16 cellular contexts compared by ENCODE assay signal in genomic region chr1:9606948-9607347, GRCh38.
"Had no signal": no experiment of that assay in that cellular context is flagged by ENCODE, and none has a peak within 500 bp of the region (broad histone marks: within the 10 kb centered on the region; RNA-seq: fewer than 3 reads in every experiment).

No MANE protein-coding gene starts in this region.

- H3K4me3 ChIP-seq: body of pancreas, hepatocyte, tibial nerve, uterus had no signal

- H3K4me1 ChIP-seq: body of pancreas, tibial nerve, uterus had no signal

- H3K36me3 Mint-ChIP-seq: activated naive CD4-positive, alpha-beta T cell treated with anti-CD3 and anti-CD28 coated beads, Interleukin-2, amount 50 U/mL, for 72 hours had no signal

- H3K27ac ChIP-seq: body of pancreas, hepatocyte, tibial nerve, uterus, WERI-Rb-1 had no signal

- H3K27me3 ChIP-seq: body of pancreas, hepatocyte, tibial nerve, uterus had no signal

- DNase-seq: activated CD4-positive, alpha-beta T cell treated with anti-CD3 and anti-CD28 coated beads for 4 hours; activated CD8-positive, alpha-beta T cell treated with anti-CD3 and anti-CD28 coated beads, Interleukin-2, amount 10 ng/mL, durations not matched to agents 7 days and 5 days; activated effector memory CD4-positive, alpha-beta T cell treated with anti-CD3 and anti-CD28 coated beads, Interleukin-2, amount 50 U/mL, for 16 hours; activated T-cell treated with anti-CD3 and anti-CD28 coated beads, Interleukin-2, amount 50 U/mL, for 48 hours; amniotic stem cell; body of pancreas; dermis blood vessel endothelial cell; retina; stimulated activated CD4-positive, alpha-beta T cell treated with anti-CD3 and anti-CD28 coated beads, Interleukin-4, amount 100 ng/mL, for 1 hour; stimulated activated naive CD4-positive, alpha-beta T cell; T-helper 17 cell; uterus; WERI-Rb-1 had no signal

- H3K36me3 ChIP-seq: uterus had no signal

- H3K27ac Mint-ChIP-seq: activated CD8-positive, alpha-beta T cell treated with anti-CD3 and anti-CD28 coated beads, Interleukin-2, amount 10 ng/mL, durations not matched to agents 7 days and 5 days; T-helper 17 cell had no signal

- H2AFZ ChIP-seq: hepatocyte had no signal

- H3K9me3 Mint-ChIP-seq: activated naive CD4-positive, alpha-beta T cell treated with anti-CD3 and anti-CD28 coated beads, Interleukin-2, amount 50 U/mL, for 72 hours had no signal

- H3K9me3 ChIP-seq: body of pancreas, tibial nerve, uterus had no signal

- H3K4me3 Mint-ChIP-seq: activated CD8-positive, alpha-beta T cell treated with anti-CD3 and anti-CD28 coated beads, Interleukin-2, amount 10 ng/mL, durations not matched to agents 7 days and 5 days; T-helper 17 cell had no signal

- H3K27me3 Mint-ChIP-seq: T-helper 17 cell had no signal

- H3K4me1 Mint-ChIP-seq: T-helper 17 cell had no signal

- ATAC-seq: activated CD8-positive, alpha-beta T cell treated with anti-CD3 and anti-CD28 coated beads, Interleukin-2, amount 10 ng/mL, durations not matched to agents 7 days and 5 days; activated naive CD4-positive, alpha-beta T cell treated with anti-CD3 and anti-CD28 coated beads, Interleukin-2, amount 50 U/mL, for 72 hours; body of pancreas; T-helper 17 cell had no signal

- H3K4me2 ChIP-seq: hepatocyte had no signal

- H3K79me2 ChIP-seq: hepatocyte had no signal
